In the genomic region with DNA sequence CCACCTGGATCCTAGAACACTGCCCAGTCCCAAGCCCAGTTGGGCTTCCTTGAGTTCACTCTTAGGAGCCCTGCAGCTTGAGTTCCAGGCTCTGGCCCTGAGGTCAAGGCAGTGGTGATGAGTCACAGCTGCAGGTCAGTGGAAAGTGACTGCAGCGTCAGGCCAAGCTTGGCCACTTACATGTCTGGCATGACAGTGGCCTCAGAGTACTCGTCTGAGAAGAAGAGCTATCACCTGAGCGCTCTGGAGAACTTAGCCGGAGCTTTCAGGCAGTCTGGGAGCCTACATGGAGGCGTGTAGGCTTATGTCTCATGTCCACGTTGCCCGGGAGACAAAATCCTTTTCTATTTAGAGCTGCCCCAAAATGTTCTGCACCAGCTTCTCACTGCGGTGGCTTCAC, we compare ENCODE assay signal across 14 cellular contexts.
DNase-seq lines count a peak whose midpoint lies in the region; ATAC-seq and TF ChIP-seq lines count a peak whose summit lies in the region.
"Had no signal": no experiment of that assay in that cellular context is flagged by ENCODE, and none has a peak within 500 bp of the region (broad histone marks: within the 10 kb centered on the region; RNA-seq: fewer than 3 reads in every experiment).

No MANE protein-coding gene starts in this region.

- no peak overlapping the region for H3K27ac Mint-ChIP-seq in Calu3 (ENCODE audit: unreplicated experiment)
- H3K27ac Mint-ChIP-seq in nephron: peak overlapping the region in 2 of 3 experiments; percentile 66 to 74
- H3K27ac Mint-ChIP-seq: activated naive CD8-positive, alpha-beta T cell treated with anti-CD3 and anti-CD28 coated beads, Interleukin-2, amount 50 U/mL, for 24 hours; T-cell had no signal

- CTCF ChIA-PET in Calu3 (lab: Charles Lee): interaction anchor here (0.8 to 1.0 kb wide), 3 partner anchors 13 to 177 kb away, joined by 3 to 5 read pairs (median 3); a partner anchor contains a TSS

- no TSS peak for BruUV-seq in Calu3 (replicated peaks; lab: Mats Ljungman, UMichigan)

- DNase-seq in Calu3 (peak; percentile 20), M059J (ENCODE audit: low read depth) (peak; percentile 83), dorsolateral prefrontal cortex (peak in 1 of 10 donors; percentile 59)
- DNase-seq in activated CD4-positive, alpha-beta T cell treated with anti-CD3 and anti-CD28 coated beads for 1 hour: no peak
- DNase-seq: activated CD4-positive, alpha-beta T cell treated with anti-CD3 and anti-CD28 coated beads for 36 hours; activated naive CD8-positive, alpha-beta T cell treated with anti-CD3 and anti-CD28 coated beads, Interleukin-2, amount 50 U/mL, for 24 hours; MV-4-11; stimulated activated CD4-positive, alpha-beta T cell treated with anti-CD3 and anti-CD28 coated beads, Interleukin-2, amount 100 ng/mL, for 48 hours; T-cell had no signal

- no peaks in the 10 kb centered on the region for H3K9me3 Mint-ChIP-seq in Calu3 (ENCODE audit: low read depth, unreplicated experiment)
- H3K9me3 Mint-ChIP-seq in nephron: no peaks in the 10 kb centered on the region
- H3K9me3 Mint-ChIP-seq: activated naive CD8-positive, alpha-beta T cell treated with anti-CD3 and anti-CD28 coated beads, Interleukin-2, amount 50 U/mL, for 24 hours; T-cell had no signal

- no peaks in the 10 kb centered on the region for H3K27me3 Mint-ChIP-seq in Calu3 (ENCODE audit: unreplicated experiment)
- H3K27me3 Mint-ChIP-seq in nephron (ENCODE audit: low read depth): peaks cover 8% of the 10 kb centered on the region
- H3K27me3 Mint-ChIP-seq: activated CD4-positive, alpha-beta T cell treated with anti-CD3 and anti-CD28 coated beads for 36 hours; activated naive CD8-positive, alpha-beta T cell treated with anti-CD3 and anti-CD28 coated beads, Interleukin-2, amount 50 U/mL, for 24 hours; T-cell had no signal

- H3K4me3 Mint-ChIP-seq in Calu3 (ENCODE audit: low read depth, unreplicated experiment) (no peak overlapping the region), nephron (no peak overlapping the region)
- H3K4me3 Mint-ChIP-seq: activated CD4-positive, alpha-beta T cell treated with anti-CD3 and anti-CD28 coated beads for 36 hours; activated naive CD8-positive, alpha-beta T cell treated with anti-CD3 and anti-CD28 coated beads, Interleukin-2, amount 50 U/mL, for 24 hours; T-cell had no signal

- intact Hi-C loops in Calu3 (cut with micrococcal nuclease; ENCODE audit: unreplicated experiment) (no loop called here), dorsolateral prefrontal cortex (cut with DNase I) (no loop called here)

- H3K36me3 Mint-ChIP-seq in Calu3 (ENCODE audit: insufficient read depth, unreplicated experiment) (no peaks in the 10 kb centered on the region), nephron (ENCODE audit: low read depth) (no peaks in the 10 kb centered on the region)

- no peak for ATAC-seq in GM21737 (IDR thresholded peaks at IDR 0.05; ENCODE audit: unreplicated experiment)
- ATAC-seq in HG03439 (IDR thresholded peaks at IDR 0.05; ENCODE audit: unreplicated experiment): no peak
- ATAC-seq: activated CD4-positive, alpha-beta T cell treated with anti-CD3 and anti-CD28 coated beads for 36 hours; activated naive CD8-positive, alpha-beta T cell treated with anti-CD3 and anti-CD28 coated beads, Interleukin-2, amount 50 U/mL, for 24 hours; T-cell had no signal

- no peaks in the 10 kb centered on the region for H3K27me3 ChIP-seq in dorsolateral prefrontal cortex

- H3K27ac ChIP-seq in dorsolateral prefrontal cortex: peak overlapping the region in 39 of 59 donors; percentile 15 to 88 (median 64)
- H3K27ac ChIP-seq: C4-2B had no signal

- H3K4me1 Mint-ChIP-seq in Calu3 (ENCODE audit: low read depth, unreplicated experiment) (peaks cover 14% of the 10 kb centered on the region), nephron (peaks cover 41% of the 10 kb centered on the region)
- H3K4me1 Mint-ChIP-seq: activated CD4-positive, alpha-beta T cell treated with anti-CD3 and anti-CD28 coated beads for 36 hours had no signal

- no peak for TF ChIP-seq CTCF in Calu3 (IDR thresholded peaks at IDR 0.05; ENCODE audit: unreplicated experiment)
- TF ChIP-seq CTCF in dorsolateral prefrontal cortex (IDR thresholded peaks at IDR 0.05 in 54 of 56, conservative IDR thresholded peaks at IDR 0.05 in 2 of 56; ENCODE audit: low read depth in 1 of 56, partially characterized antibody in 56 of 56): no peak
- no peak for TF ChIP-seq CTCF in nephron (IDR thresholded peaks at IDR 0.05; ENCODE audit: unreplicated experiment in 3 of 3)

- peak overlapping the region in 2 of 59 donors; percentile 17 to 20 for H3K4me3 ChIP-seq in dorsolateral prefrontal cortex
- H3K4me3 ChIP-seq: HAP-1 had no signal
